ENCODE assay signal across 25 cellular contexts in genomic region chr20:8997720-8998119, GRCh38.
DNase-seq lines count a peak whose midpoint lies in the region; ATAC-seq and TF ChIP-seq lines count a peak whose summit lies in the region.
"Had no signal": no experiment of that assay in that cellular context is flagged by ENCODE, and none has a peak within 500 bp of the region (broad histone marks: within the 10 kb centered on the region; RNA-seq: fewer than 3 reads in every experiment).

No MANE protein-coding gene starts in this region.

- ATAC-seq in GM18909 (IDR thresholded peaks at IDR 0.05; ENCODE audit: poor library complexity, unreplicated experiment), result no peak
- ATAC-seq: A549, esophagus mucosa, lower lobe of right lung, SK-N-SH treated with all-trans-retinoic acid at 6 μM for 48 hours had no signal

- no peak overlapping the region for H3K4ac ChIP-seq in mesendoderm (ENCODE audit: low read depth, low read length)

- H3K23ac ChIP-seq in mesendoderm (ENCODE audit: low read length), result no peak overlapping the region

- no peaks in the 10 kb centered on the region for H3K79me1 ChIP-seq in mesendoderm (ENCODE audit: low read length)

- H3K9me3 ChIP-seq in OCI-LY7 (ENCODE audit: low read length), result 0 out of 2 replicates have a peak, but pooled peaks cover 7% of the 10 kb centered on the region
- no peaks in the 10 kb centered on the region for H3K9me3 ChIP-seq in breast epithelium
- H3K9me3 ChIP-seq in vagina, result no peaks in the 10 kb centered on the region
- H3K9me3 ChIP-seq: lower lobe of right lung, tibial nerve had no signal

- CTCF ChIA-PET in OCI-LY7 (lab: Charles Lee; ENCODE audit: unreplicated experiment), result no interaction called here

- H2AFZ ChIP-seq in OCI-LY7 (ENCODE audit: low read length), result 0 out of 2 replicates have a peak overlapping the region, but pooled peaks have one; percentile 13

- H2AK5ac ChIP-seq in mesendoderm (ENCODE audit: low read length), result no peak overlapping the region

- H2BK5ac ChIP-seq in mesendoderm (ENCODE audit: low read length), result no peak overlapping the region

- H3K79me2 ChIP-seq in OCI-LY7 (ENCODE audit: insufficient read depth, low read depth, low read length) (no peaks in the 10 kb centered on the region), mesendoderm (ENCODE audit: control insufficient read depth, insufficient read depth, low read length) (no peaks in the 10 kb centered on the region)

- DNase-seq in DMS 273 treated with DMSO at 0.1 percent for 48 hours (lab: John Stamatoyannopoulos, UW) (peak; percentile 40), NCI-H1436 treated with DMSO at 0.1 percent for 48 hours (lab: John Stamatoyannopoulos, UW) (peak; percentile 10), OCI-LY7 (ENCODE audit: low spot score) (no peak), mesendoderm (peak; percentile 32), breast epithelium (ENCODE audit: low spot score in 2 of 2) (no peak), vagina (ENCODE audit: extremely low spot score in 2 of 2) (no peak), cardiac septum (ENCODE audit: low spot score) (no peak)
- DNase-seq: activated B cell treated with CpG ODN at 0.5 μM for 24 hours; activated CD4-positive, alpha-beta T cell treated with anti-CD3 and anti-CD28 coated beads, Interleukin-2, amount 50 U/mL, for 4 hours; activated CD8-positive, alpha-beta memory T cell treated with anti-CD3 and anti-CD28 coated beads, Interleukin-2, amount 50 U/mL, for 48 hours; activated naive CD8-positive, alpha-beta T cell treated with anti-CD3 and anti-CD28 coated beads, Interleukin-2, amount 10 ng/mL, durations not matched to agents 7 days and 5 days; DMS79 treated with DMSO at 0.1 percent for 48 hours; effector CD4-positive, alpha-beta T cell; foreskin melanocyte; hippocampal formation; lower lobe of right lung; MM.1S; NCI-H1694 treated with DMSO at 0.1 percent for 48 hours; NCI-H226 had no signal

- TF ChIP-seq CTCF in OCI-LY7 (conservative IDR thresholded peaks at IDR 0.05; ENCODE audit: low read length), result no peak
- TF ChIP-seq CTCF in breast epithelium (IDR thresholded peaks at IDR 0.05), result no peak
- TF ChIP-seq CTCF in vagina (IDR thresholded peaks at IDR 0.05), result no peak

- no peak overlapping the region for H2BK15ac ChIP-seq in mesendoderm (replicated peaks; ENCODE audit: low read depth)

- H3K4me3 ChIP-seq in OCI-LY7 (ENCODE audit: low read depth, low read length, poor library complexity, severe bottlenecking) (no peak overlapping the region), mesendoderm (ENCODE audit: low read length) (no peak overlapping the region), breast epithelium (no peak overlapping the region), vagina (no peak overlapping the region)
- H3K4me3 ChIP-seq: A549, lower lobe of right lung, tibial nerve had no signal

- H3K9ac ChIP-seq in mesendoderm (ENCODE audit: low read length), result no peak overlapping the region

- H3K27me3 ChIP-seq in mesendoderm (ENCODE audit: insufficient read depth, low read length, poor library complexity) (peaks cover 2% of the 10 kb centered on the region), breast epithelium (no peaks in the 10 kb centered on the region), vagina (no peaks in the 10 kb centered on the region)
- H3K27me3 ChIP-seq: tibial nerve had no signal

- TF ChIP-seq POLR2A in breast epithelium (IDR thresholded peaks at IDR 0.05) (no peak), vagina (IDR thresholded peaks at IDR 0.05) (no peak)

- H3K18ac ChIP-seq in mesendoderm (ENCODE audit: low read length), result no peak overlapping the region

- WGBS in mesendoderm (ENCODE audit: extremely low coverage, insufficient coverage, low lambda C conversion rate), result no CpG with 5 or more reads among the region's 4 CpGs

- intact Hi-C loops in OCI-LY7 (cut with micrococcal nuclease; ENCODE audit: unreplicated experiment) (no loop called here), breast epithelium (cut with DNase I; ENCODE audit: low total_unique reads) (no loop called here), vagina (cut with DNase I) (no loop called here), cardiac septum (cut with DNase I) (no loop called here)

- H3K56ac ChIP-seq in mesendoderm (ENCODE audit: low read length), result no peak overlapping the region

- no peaks in the 10 kb centered on the region for H4K20me1 ChIP-seq in OCI-LY7 (ENCODE audit: insufficient read depth, low read length)

- no peak overlapping the region for H3K4me2 ChIP-seq in OCI-LY7 (ENCODE audit: low read length)
- H3K4me2 ChIP-seq in mesendoderm (ENCODE audit: low read length), result no peak overlapping the region
- H3K4me2 ChIP-seq: A549 had no signal

- H3K4me1 ChIP-seq in OCI-LY7 (ENCODE audit: insufficient read depth, low read length, poor library complexity, severe bottlenecking) (no peaks in the 10 kb centered on the region), mesendoderm (ENCODE audit: control insufficient read depth, low read depth, low read length) (peaks cover 9% of the 10 kb centered on the region), breast epithelium (no peaks in the 10 kb centered on the region), vagina (no peaks in the 10 kb centered on the region)
- H3K4me1 ChIP-seq: A549, lower lobe of right lung, tibial nerve had no signal

- no peak overlapping the region for H2BK120ac ChIP-seq in mesendoderm (ENCODE audit: low read depth, low read length)

- H3K36me3 ChIP-seq in OCI-LY7 (ENCODE audit: insufficient read depth, low read length) (no peaks in the 10 kb centered on the region), mesendoderm (ENCODE audit: control insufficient read depth, insufficient read depth, low read length) (no peaks in the 10 kb centered on the region), breast epithelium (no peaks in the 10 kb centered on the region), vagina (no peaks in the 10 kb centered on the region)
- H3K36me3 ChIP-seq: lower lobe of right lung, tibial nerve had no signal

- H4K8ac ChIP-seq in mesendoderm (ENCODE audit: low read depth, low read length), result no peak overlapping the region

- H3K27ac ChIP-seq in OCI-LY7 (ENCODE audit: low read depth, low read length, poor library complexity, severe bottlenecking) (no peak overlapping the region), mesendoderm (ENCODE audit: low read depth, low read length) (no peak overlapping the region), breast epithelium (no peak overlapping the region), vagina (no peak overlapping the region)
- H3K27ac ChIP-seq: A549, HL-60, lower lobe of right lung, tibial nerve had no signal

- POLR2A ChIA-PET in OCI-LY7 (lab: Charles Lee), result no interaction called here

- no peak overlapping the region for H4K5ac ChIP-seq in mesendoderm (ENCODE audit: low read length)

- BruUV-seq in OCI-LY7 (replicated peaks; lab: Mats Ljungman, UMichigan), result no TSS peak

- no peaks in the 10 kb centered on the region for H3K9me2 ChIP-seq in OCI-LY7 (ENCODE audit: insufficient read depth, low read length)

Comparison
In these comparisons a context has a peak if more than half of its experiments do, and no peak if none do; other contexts are left out.
1. DNase-seq: peak in DMS 273 treated with DMSO at 0.1 percent for 48 hours (single experiment), NCI-H1436 treated with DMSO at 0.1 percent for 48 hours (single experiment) and mesendoderm (single experiment); none in OCI-LY7 (single experiment), breast epithelium (0 of 2), vagina (0 of 2) and cardiac septum (single experiment).